Comparison of ENCODE assay signal across 8 cellular contexts in the genomic region with DNA sequence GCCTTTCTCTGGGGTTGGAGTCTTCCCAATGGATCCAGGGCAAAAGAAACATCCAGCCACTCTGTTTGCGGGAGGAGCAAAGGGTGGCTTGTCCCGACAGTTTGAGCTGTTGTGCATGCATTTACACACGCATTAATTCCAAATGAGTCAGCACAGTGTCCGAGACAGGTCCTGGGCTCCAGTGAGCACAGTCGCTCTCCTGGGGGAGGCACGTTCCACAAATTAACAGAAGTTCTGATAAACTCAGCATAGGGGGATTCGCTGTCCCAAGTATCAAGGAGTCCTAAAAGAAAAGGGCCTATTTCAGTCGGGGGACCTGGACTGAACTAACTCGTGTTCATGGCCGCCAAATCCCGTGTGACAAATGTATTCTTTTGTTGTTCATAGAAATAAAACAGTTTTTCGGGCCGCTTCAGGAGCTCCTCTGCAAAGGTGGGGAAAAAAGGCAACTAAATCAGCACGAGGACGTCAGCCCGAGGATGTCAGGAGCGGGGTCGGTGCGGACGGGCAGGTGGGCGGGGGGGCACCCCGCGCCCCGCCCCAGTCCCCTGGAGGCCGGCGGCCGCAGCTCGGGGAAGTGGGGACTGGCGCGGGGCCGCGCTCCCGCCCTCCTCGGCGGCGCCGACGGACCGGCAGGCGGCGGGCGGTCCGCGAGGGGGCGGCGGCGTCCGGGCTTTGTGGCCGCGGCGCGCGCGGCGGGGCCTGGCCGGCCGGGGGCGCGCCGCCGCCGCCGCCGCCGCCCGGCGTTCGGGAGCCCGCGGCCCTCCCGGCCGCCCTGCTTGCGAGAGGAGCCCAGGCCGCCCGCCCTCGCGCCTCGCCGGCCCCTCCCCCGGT. TPM values are rescaled to one million over a fixed set of nuclear protein-coding genes. Genes with fewer than 3 reads are reported as not detected.
A peak's percentile ranks its signal among the peaks of the same experiment; 100 is the strongest.
DNase-seq lines count a peak whose midpoint lies in the region; ATAC-seq lines count a peak whose summit lies in the region.

TSS of gene MSANTD3 (plus strand) at position 612 of the 834 bp plus-strand sequence. CDS start 14,796 bp downstream, outside the sequence.

- DNase-seq in AG08395 (ENCODE audit: low spot score), result peak; percentile 78
- peak; percentile 67 for DNase-seq in NCI-H460 (ENCODE audit: extremely low read depth, low read depth)
- peak; percentile 65 for DNase-seq in activated CD4-positive, alpha-beta memory T cell treated with anti-CD3 and anti-CD28 coated beads, Interleukin-2, amount 10 ng/mL, durations not matched to agents 7 days and 5 days
- DNase-seq in effector memory CD8-positive, alpha-beta T cell, result peak; percentile 20 to 48 (median 42)
- DNase-seq in medulla oblongata (ENCODE audit: extremely low spot score), result peak; percentile 64
- peak; percentile 23 to 30 (median 28) for DNase-seq in stimulated activated CD4-positive, alpha-beta T cell treated with anti-CD3 and anti-CD28 coated beads, TNF-alpha, amount 100 ng/mL, for 4 hours (ENCODE audit: low read depth in 3 of 3)

- H3K27ac Mint-ChIP-seq in activated CD4-positive, alpha-beta memory T cell treated with anti-CD3 and anti-CD28 coated beads, Interleukin-2, amount 10 ng/mL, durations not matched to agents 7 days and 5 days, result peak within 1 kb of the TSS; percentile 72
- H3K27ac Mint-ChIP-seq in effector memory CD8-positive, alpha-beta T cell, result peak within 1 kb of the TSS; percentile 90 to 96

- CTCF ChIA-PET in activated CD4-positive, alpha-beta memory T cell treated with anti-CD3 and anti-CD28 coated beads, Interleukin-2, amount 10 ng/mL, durations not matched to agents 7 days and 5 days (lab: Charles Lee), result interaction anchor here (0.6 to 1.8 kb wide), 7 partner anchors 10 to 305 kb away, joined by 3 to 6 read pairs (median 3); no protein-coding TSS in a partner anchor

- POLR2A ChIA-PET in activated CD4-positive, alpha-beta memory T cell treated with anti-CD3 and anti-CD28 coated beads, Interleukin-2, amount 10 ng/mL, durations not matched to agents 7 days and 5 days (lab: Charles Lee), result interaction anchor here (0.7 to 1.1 kb wide), 4 partner anchors 13 to 608 kb away, joined by 3 to 4 read pairs (median 4); no protein-coding TSS in a partner anchor

- H3K4me1 Mint-ChIP-seq in activated CD4-positive, alpha-beta memory T cell treated with anti-CD3 and anti-CD28 coated beads, Interleukin-2, amount 10 ng/mL, durations not matched to agents 7 days and 5 days, result peaks cover 26% of the 10 kb centered on the region
- H3K4me1 Mint-ChIP-seq in effector memory CD8-positive, alpha-beta T cell (ENCODE audit: low read depth in 2 of 2), result peaks cover 26 to 42% of the 10 kb centered on the region in 2 donors

- H3K27me3 Mint-ChIP-seq in activated CD4-positive, alpha-beta memory T cell treated with anti-CD3 and anti-CD28 coated beads, Interleukin-2, amount 10 ng/mL, durations not matched to agents 7 days and 5 days, result peaks cover 9% of the 10 kb centered on the region
- peaks cover 5 to 12% of the 10 kb centered on the region in 2 donors for H3K27me3 Mint-ChIP-seq in effector memory CD8-positive, alpha-beta T cell

- no peaks in the 10 kb centered on the region for H3K9me3 Mint-ChIP-seq in activated CD4-positive, alpha-beta memory T cell treated with anti-CD3 and anti-CD28 coated beads, Interleukin-2, amount 10 ng/mL, durations not matched to agents 7 days and 5 days
- H3K9me3 Mint-ChIP-seq in effector memory CD8-positive, alpha-beta T cell, result no peaks in the 10 kb centered on the region

- peaks cover 7% of the 10 kb centered on the region for H3K36me3 Mint-ChIP-seq in activated CD4-positive, alpha-beta memory T cell treated with anti-CD3 and anti-CD28 coated beads, Interleukin-2, amount 10 ng/mL, durations not matched to agents 7 days and 5 days (ENCODE audit: low read depth)
- peaks cover 6% of the 10 kb centered on the region for H3K36me3 Mint-ChIP-seq in effector memory CD8-positive, alpha-beta T cell (ENCODE audit: insufficient read depth)

- H3K4me3 Mint-ChIP-seq in activated CD4-positive, alpha-beta memory T cell treated with anti-CD3 and anti-CD28 coated beads, Interleukin-2, amount 10 ng/mL, durations not matched to agents 7 days and 5 days, result peak within 1 kb of the TSS; percentile 86
- peak within 1 kb of the TSS; percentile 95 to 98 for H3K4me3 Mint-ChIP-seq in effector memory CD8-positive, alpha-beta T cell

- peak; percentile 87 for ATAC-seq in GM18867 (IDR thresholded peaks at IDR 0.05; ENCODE audit: unreplicated experiment)
- peak; percentile 77 for ATAC-seq in HG03097 (IDR thresholded peaks at IDR 0.05; ENCODE audit: low FRiP score, unreplicated experiment)
- peak; percentile 85 for ATAC-seq in effector memory CD8-positive, alpha-beta T cell (replicated peaks)

RNA-seq across cellular contexts. Expression of gene MSANTD3, which starts in this region (rescaled TPM):
- total RNA-seq in NCI-H460 (2014; rRNA removed; shearing (Covaris generic)), result 78.2 and 82.0 TPM in 2 replicates
- polyA plus RNA-seq in NCI-H460 (2014; cell fraction: nucleus; rRNA removed), result 64.1 and 84.7 TPM in 2 replicates
- total RNA-seq in activated CD4-positive, alpha-beta memory T cell treated with anti-CD3 and anti-CD28 coated beads, Interleukin-2, amount 10 ng/mL, durations not matched to agents 7 days and 5 days, result 10 to 100 TPM; 17.1 to 18.2 TPM

Comparison
In these comparisons a context has a peak if more than half of its experiments do, and no peak if none do; other contexts are left out.
1. Peak in every context shown above with its lines: DNase-seq and ATAC-seq.
2. DNase-seq: peak in every context shown above with its lines; median percentile 78 in AG08395; 67 in NCI-H460; 65 in activated CD4-positive, alpha-beta memory T cell treated with anti-CD3 and anti-CD28 coated beads, Interleukin-2, amount 10 ng/mL, durations not matched to agents 7 days and 5 days; 64 in medulla oblongata; 42 in effector memory CD8-positive, alpha-beta T cell; 28 in stimulated activated CD4-positive, alpha-beta T cell treated with anti-CD3 and anti-CD28 coated beads, TNF-alpha, amount 100 ng/mL, for 4 hours.